In the genomic region with DNA sequence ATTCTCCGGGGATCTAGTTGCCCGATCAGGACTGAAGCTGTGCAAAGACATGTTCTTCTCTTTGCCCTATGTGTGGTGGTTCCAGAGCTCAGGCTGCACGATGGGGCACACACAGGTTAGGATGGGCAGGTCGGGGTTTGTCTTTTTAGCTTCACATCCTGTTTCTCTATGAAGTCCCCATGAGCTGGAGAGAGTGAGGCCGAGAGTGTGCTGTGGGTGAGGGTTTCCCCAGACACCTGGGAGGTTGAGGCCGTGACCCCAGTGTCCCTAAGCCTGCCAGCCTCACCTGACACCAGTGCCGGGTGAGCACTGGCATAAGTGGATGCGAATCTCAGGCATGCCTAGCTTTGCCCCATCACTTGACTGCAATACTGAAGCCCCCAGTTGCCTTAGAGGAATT, we compare ENCODE assay signal across 11 cellular contexts.
DNase-seq lines count a peak whose midpoint lies in the region; ATAC-seq lines count a peak whose summit lies in the region.
"Had no signal": no experiment of that assay in that cellular context is flagged by ENCODE, and none has a peak within 500 bp of the region (broad histone marks: within the 10 kb centered on the region; RNA-seq: fewer than 3 reads in every experiment).

No MANE protein-coding gene starts in this region.

- H3K36me3 Mint-ChIP-seq in stimulated activated naive B cell treated with anti-CD40 and anti-IgM and Interleukin-4, amounts not matched to agents 10 μg/mL and 1 μg/mL and 100 μg/mL, for 72 hours: no peaks in the 10 kb centered on the region

- no peak overlapping the region for H3K27ac Mint-ChIP-seq in stimulated activated naive CD8-positive, alpha-beta T cell treated with anti-CD3 and anti-CD28 coated beads, Interleukin-15, amount 100 ng/mL, for 72 hours
- no peak overlapping the region for H3K27ac Mint-ChIP-seq in stimulated activated naive B cell treated with anti-CD40 and anti-IgM and Interleukin-4, amounts not matched to agents 10 μg/mL and 1 μg/mL and 100 μg/mL, for 72 hours
- H3K27ac Mint-ChIP-seq: activated naive CD4-positive, alpha-beta T cell treated with anti-CD3 and anti-CD28 coated beads for 36 hours had no signal

- peaks cover 17% of the 10 kb centered on the region for H3K27me3 Mint-ChIP-seq in stimulated activated naive CD8-positive, alpha-beta T cell treated with anti-CD3 and anti-CD28 coated beads, Interleukin-15, amount 100 ng/mL, for 72 hours
- peaks cover 0 to 5% of the 10 kb centered on the region in 2 donors for H3K27me3 Mint-ChIP-seq in stimulated activated naive B cell treated with anti-CD40 and anti-IgM and Interleukin-4, amounts not matched to agents 10 μg/mL and 1 μg/mL and 100 μg/mL, for 72 hours

- H3K9me3 Mint-ChIP-seq in stimulated activated naive CD8-positive, alpha-beta T cell treated with anti-CD3 and anti-CD28 coated beads, Interleukin-15, amount 100 ng/mL, for 72 hours: no peaks in the 10 kb centered on the region
- no peaks in the 10 kb centered on the region for H3K9me3 Mint-ChIP-seq in stimulated activated naive B cell treated with anti-CD40 and anti-IgM and Interleukin-4, amounts not matched to agents 10 μg/mL and 1 μg/mL and 100 μg/mL, for 72 hours
- H3K9me3 Mint-ChIP-seq: activated naive CD4-positive, alpha-beta T cell treated with anti-CD3 and anti-CD28 coated beads for 36 hours had no signal

- peak; percentile 31 for ATAC-seq in stimulated activated naive CD8-positive, alpha-beta T cell treated with anti-CD3 and anti-CD28 coated beads, Interleukin-15, amount 100 ng/mL, for 72 hours
- ATAC-seq in stimulated activated naive CD8-positive, alpha-beta T cell treated with anti-CD3 and anti-CD28 coated beads, Interleukin-15, Interleukin-2, amounts not matched to agents 100 U/mL and 50 U/mL, for 24 hours: no peak
- peak; percentile 84 for ATAC-seq in GM21529 (IDR thresholded peaks at IDR 0.05; ENCODE audit: unreplicated experiment)
- ATAC-seq in HG03064 (IDR thresholded peaks at IDR 0.05; ENCODE audit: low read depth, unreplicated experiment): peak; percentile 84
- ATAC-seq in stimulated activated naive B cell treated with anti-CD40 and anti-IgM and Interleukin-4, amounts not matched to agents 10 μg/mL and 1 μg/mL and 100 μg/mL, for 72 hours (replicated peaks): peak; percentile 65 to 66

- no peak overlapping the region for H3K4me3 Mint-ChIP-seq in stimulated activated naive CD8-positive, alpha-beta T cell treated with anti-CD3 and anti-CD28 coated beads, Interleukin-15, amount 100 ng/mL, for 72 hours
- H3K4me3 Mint-ChIP-seq in stimulated activated naive B cell treated with anti-CD40 and anti-IgM and Interleukin-4, amounts not matched to agents 10 μg/mL and 1 μg/mL and 100 μg/mL, for 72 hours: no peak overlapping the region
- H3K4me3 Mint-ChIP-seq: activated naive CD4-positive, alpha-beta T cell treated with anti-CD3 and anti-CD28 coated beads for 36 hours had no signal

- H3K4me1 Mint-ChIP-seq in stimulated activated naive CD8-positive, alpha-beta T cell treated with anti-CD3 and anti-CD28 coated beads, Interleukin-15, amount 100 ng/mL, for 72 hours: peaks cover 10% of the 10 kb centered on the region
- peaks cover 0 to 6% of the 10 kb centered on the region in 2 donors for H3K4me1 Mint-ChIP-seq in stimulated activated naive B cell treated with anti-CD40 and anti-IgM and Interleukin-4, amounts not matched to agents 10 μg/mL and 1 μg/mL and 100 μg/mL, for 72 hours

- DNase-seq in stimulated activated naive CD8-positive, alpha-beta T cell treated with anti-CD3 and anti-CD28 coated beads, Interleukin-15, amount 100 ng/mL, for 72 hours: no peak
- no peak for DNase-seq in stimulated activated naive CD8-positive, alpha-beta T cell treated with anti-CD3 and anti-CD28 coated beads, Interleukin-15, Interleukin-2, amounts not matched to agents 100 U/mL and 50 U/mL, for 24 hours
- no peak for DNase-seq in stimulated activated naive B cell treated with anti-CD40 and anti-IgM and Interleukin-4, amounts not matched to agents 10 μg/mL and 1 μg/mL and 100 μg/mL, for 72 hours
- no peak for DNase-seq in NCI-H1436 treated with DMSO at 0.1 percent for 48 hours (lab: John Stamatoyannopoulos, UW)
- DNase-seq in RPMI8226: no peak
- DNase-seq in GDM1 (lab: John Stamatoyannopoulos, UW): no peak
- DNase-seq: activated naive CD4-positive, alpha-beta T cell treated with anti-CD3 and anti-CD28 coated beads for 36 hours; NCI-H2107; upper lobe of left lung had no signal
